ENCODE assay signal across 24 cellular contexts in genomic region chr14:66046035-66046434, GRCh38.
DNase-seq lines count a peak whose midpoint lies in the region; ATAC-seq and TF ChIP-seq lines count a peak whose summit lies in the region.
"Had no signal": no experiment of that assay in that cellular context is flagged by ENCODE, and none has a peak within 500 bp of the region (broad histone marks: within the 10 kb centered on the region; RNA-seq: fewer than 3 reads in every experiment).

No MANE protein-coding gene starts in this region.

- WGBS in right cardiac atrium, result 62% methylated on average over 1 of the region's 1 CpG

- intact Hi-C loops in right cardiac atrium (cut with DNase I), result no loop called here

- no peaks in the 10 kb centered on the region for H3K9me2 ChIP-seq in GM23338 (ENCODE audit: insufficient read depth)

- no peak for DNase-seq in GM23338 (ENCODE audit: low spot score)
- DNase-seq in NCI-H524 treated with DMSO at 0.1 percent for 48 hours (lab: John Stamatoyannopoulos, UW), result peak; percentile 52
- DNase-seq in cardiac fibroblast (ENCODE audit: low read depth in 2 of 2), result peak; percentile 45 to 70
- no peak for DNase-seq in right cardiac atrium
- no peak for DNase-seq in caudate nucleus (lab: John Stamatoyannopoulos, UW)
- no peak for DNase-seq in cerebellar nuclear complex (lab: John Stamatoyannopoulos, UW)
- DNase-seq in putamen (ENCODE audit: low spot score), result no peak
- no peak for DNase-seq in NCI-H128 (lab: John Stamatoyannopoulos, UW; ENCODE audit: unreplicated experiment)
- DNase-seq: activated CD4-positive, CD25-positive, alpha-beta regulatory T cell treated with anti-CD3 and anti-CD28 coated beads, Interleukin-2, amount 50 U/mL, for 72 hours; activated naive CD4-positive, alpha-beta T cell treated with Interleukin-2 at 50 U/mL for 16 hours; activated T-cell treated with anti-CD3 and anti-CD28 coated beads, Interleukin-2, amount 50 U/mL, for 4 hours; amygdala; central memory CD4-positive, alpha-beta T cell; H7; hippocampal formation; NCI-H187; NCI-H446 treated with DMSO at 0.1 percent for 48 hours; small intestine; stimulated activated naive CD4-positive, alpha-beta T cell; T1000; testis had no signal

- H3K9me3 Mint-ChIP-seq in GM23338, result no peaks in the 10 kb centered on the region
- H3K9me3 Mint-ChIP-seq: activated T-cell treated with anti-CD3 and anti-CD28 coated beads, Interleukin-2, amount 50 U/mL, for 4 hours had no signal

- H3K27ac ChIP-seq in GM23338 (ENCODE audit: low read depth) (no peak overlapping the region), right cardiac atrium (ENCODE audit: low read length) (peak overlapping the region; percentile 34), caudate nucleus (ENCODE audit: low read depth, low read length) (no peak overlapping the region)
- H3K27ac ChIP-seq: prostate gland, RWPE1, testis had no signal

- H3F3A ChIP-seq in GM23338 (replicated peaks; ENCODE audit: low read depth), result no peaks in the 10 kb centered on the region

- H3K4me3 ChIP-seq in GM23338 (no peak overlapping the region), cardiac fibroblast (replicated peaks in 1 of 2; ENCODE audit: low read depth in 2 of 2, low read length in 2 of 2) (no peak overlapping the region), right cardiac atrium (ENCODE audit: low read length) (no peak overlapping the region)
- H3K4me3 ChIP-seq: prostate gland, testis had no signal

- no peaks in the 10 kb centered on the region for H3K36me3 ChIP-seq in GM23338 (ENCODE audit: insufficient read depth)
- H3K36me3 ChIP-seq: prostate gland had no signal

- H3K27me3 Mint-ChIP-seq in GM23338 (ENCODE audit: insufficient read depth, low read depth, poor library complexity), result no peaks in the 10 kb centered on the region

- no peaks in the 10 kb centered on the region for H3K9me3 ChIP-seq in right cardiac atrium (ENCODE audit: control insufficient read depth, low read length)
- H3K9me3 ChIP-seq: prostate gland, testis had no signal

- H3K4me1 ChIP-seq in GM23338 (ENCODE audit: insufficient read depth) (0 out of 2 replicates have a peak, but pooled peaks cover 8% of the 10 kb centered on the region), right cardiac atrium (ENCODE audit: control insufficient read depth, insufficient read depth, low read length) (no peaks in the 10 kb centered on the region)
- H3K4me1 ChIP-seq: prostate gland, testis had no signal

- ATAC-seq in GM23338, result no peak
- ATAC-seq in right cardiac atrium, result peak in 1 of 2 donors; percentile 8
- ATAC-seq: activated T-cell treated with anti-CD3 and anti-CD28 coated beads, Interleukin-2, amount 50 U/mL, for 4 hours had no signal

- no peak overlapping the region for H3K4me3 Mint-ChIP-seq in GM23338
- H3K4me3 Mint-ChIP-seq: activated T-cell treated with anti-CD3 and anti-CD28 coated beads, Interleukin-2, amount 50 U/mL, for 4 hours; IgD-negative memory B cell had no signal

- no peaks in the 10 kb centered on the region for H3K36me3 Mint-ChIP-seq in GM23338 (ENCODE audit: low read depth)
- H3K36me3 Mint-ChIP-seq: IgD-negative memory B cell had no signal

- H2AFZ ChIP-seq in GM23338, result peak overlapping the region; percentile 94

- no peak overlapping the region for H3K4me2 ChIP-seq in GM23338

- H4K20me1 ChIP-seq in GM23338 (replicated peaks; ENCODE audit: insufficient read depth), result no peaks in the 10 kb centered on the region

- no peaks in the 10 kb centered on the region for H3K79me2 ChIP-seq in GM23338 (replicated peaks; ENCODE audit: insufficient read depth)

- TF ChIP-seq CTCF in GM23338 (conservative IDR thresholded peaks at IDR 0.05; ENCODE audit: low read depth in 2 of 2), result no peak
- no peak for TF ChIP-seq CTCF in cardiac fibroblast (IDR thresholded peaks at IDR 0.05; ENCODE audit: low read depth, low read length)

- no peak overlapping the region for H3K27ac Mint-ChIP-seq in GM23338
- H3K27ac Mint-ChIP-seq: IgD-negative memory B cell had no signal

- H3K27me3 ChIP-seq in GM23338 (ENCODE audit: insufficient read depth) (no peaks in the 10 kb centered on the region), right cardiac atrium (ENCODE audit: control insufficient read depth, insufficient read depth) (no peaks in the 10 kb centered on the region)
- H3K27me3 ChIP-seq: testis had no signal

- H3K4me1 Mint-ChIP-seq in GM23338, result peaks cover 5% of the 10 kb centered on the region
- H3K4me1 Mint-ChIP-seq: IgD-negative memory B cell had no signal

TF ChIP-seq in GM23338, 12 proteins besides CTCF, POLR2A, EP300 and RAD21:
- no peak for TF ChIP-seq NANOG (IDR thresholded peaks at IDR 0.05; ENCODE audit: borderline replicate concordance)
- TF ChIP-seq ZNF331 (CRISPR knock-in tag; IDR thresholded peaks at IDR 0.05; ENCODE audit: low read depth), result no peak
- no peak for TF ChIP-seq ZNF114 (CRISPR knock-in tag; IDR thresholded peaks at IDR 0.05)
- no peak for TF ChIP-seq ETS1 (IDR thresholded peaks at IDR 0.05)
- TF ChIP-seq EZH2phosphoT487 (IDR thresholded peaks at IDR 0.05; ENCODE audit: unreplicated experiment), result no peak
- TF ChIP-seq JUNB (IDR thresholded peaks at IDR 0.05; ENCODE audit: unreplicated experiment), result no peak

Comparison
In these comparisons a context has a peak if more than half of its experiments do, and no peak if none do; other contexts are left out.
1. DNase-seq: peak in NCI-H524 treated with DMSO at 0.1 percent for 48 hours (single experiment) and cardiac fibroblast (2 of 2); none in GM23338 (single experiment), right cardiac atrium (0 of 3), caudate nucleus (0 of 61), cerebellar nuclear complex (0 of 2), putamen (single experiment) and NCI-H128 (single experiment).